Comparison of ENCODE assay signal across 9 cellular contexts in the genomic region with DNA sequence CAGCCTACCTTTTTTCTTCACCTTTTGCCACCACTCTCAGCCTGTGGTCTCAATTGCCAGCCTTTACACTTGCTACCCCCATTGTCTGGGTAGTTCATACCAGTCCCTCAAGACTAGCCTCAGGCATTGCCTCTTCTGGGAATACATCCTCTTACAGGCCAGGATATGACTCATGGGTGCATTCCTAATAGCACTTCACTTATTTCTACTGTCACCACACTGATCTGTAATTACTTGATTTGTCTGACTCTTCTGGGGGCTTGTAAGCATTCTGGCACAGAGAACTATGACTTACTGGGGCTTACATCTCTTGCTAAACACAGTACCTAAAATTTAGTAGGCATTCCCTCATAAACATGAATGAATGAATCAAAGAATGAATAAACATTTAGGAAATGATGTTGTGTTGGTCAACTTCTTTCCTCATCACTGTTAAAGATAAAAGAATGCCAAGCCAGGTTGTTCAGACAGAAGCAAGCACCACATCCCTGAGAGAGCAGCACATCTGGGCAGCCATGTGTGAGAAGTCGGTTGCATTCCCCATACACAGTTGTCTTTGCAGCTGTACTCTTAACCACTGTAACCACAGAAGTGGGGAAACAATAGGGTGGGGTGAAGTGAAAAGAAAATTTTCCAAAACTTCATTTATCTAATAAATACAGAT. TPM values are rescaled to one million over a fixed set of nuclear protein-coding genes. Genes with fewer than 3 reads are reported as not detected.
DNase-seq lines count a peak whose midpoint lies in the region; ATAC-seq and TF ChIP-seq lines count a peak whose summit lies in the region.
"Had no signal": no experiment of that assay in that cellular context is flagged by ENCODE, and none has a peak within 500 bp of the region (broad histone marks: within the 10 kb centered on the region; RNA-seq: fewer than 3 reads in every experiment).

No MANE protein-coding gene starts in this region.

- intact Hi-C loops in A673 (cut with micrococcal nuclease; ENCODE audit: unreplicated experiment): no loop called here

- H3K36me3 ChIP-seq in A673 (ENCODE audit: insufficient read depth, low read length, poor library complexity, severe bottlenecking) (no peaks in the 10 kb centered on the region), Loucy (ENCODE audit: insufficient read depth, low read length) (no peaks in the 10 kb centered on the region), gastroesophageal sphincter (no peaks in the 10 kb centered on the region)
- H3K36me3 ChIP-seq: cardiac muscle cell had no signal

- H3K4me2 ChIP-seq in Loucy (ENCODE audit: low read depth, low read length, poor library complexity, severe bottlenecking): peak overlapping the region; percentile 55

- DNase-seq in A673 (ENCODE audit: low spot score) (peak; percentile 93), amniotic stem cell (lab: John Stamatoyannopoulos, UW) (peak; percentile 32), renal cortical epithelial cell (ENCODE audit: low read depth) (peak; percentile 95), left lobe of liver (ENCODE audit: low spot score) (no peak)
- DNase-seq in stimulated activated CD4-positive, alpha-beta T cell treated with anti-CD3 and anti-CD28 coated beads, Interleukin-4, amount 100 ng/mL, for 4 hours: no peak

- H3K9me2 ChIP-seq in Loucy (replicated peaks; ENCODE audit: low read depth, low read length): no peaks in the 10 kb centered on the region

- H3K4me1 ChIP-seq in A673 (ENCODE audit: insufficient read depth, low read length, poor library complexity, severe bottlenecking) (peaks cover 20% of the 10 kb centered on the region), Loucy (ENCODE audit: insufficient read depth, low read length, poor library complexity, severe bottlenecking) (peaks cover 58% of the 10 kb centered on the region), gastroesophageal sphincter (no peaks in the 10 kb centered on the region)

- H4K20me1 ChIP-seq in Loucy (ENCODE audit: insufficient read depth, low read length, poor library complexity, severe bottlenecking): no peaks in the 10 kb centered on the region

- no peak overlapping the region for H3K4me3 ChIP-seq in A673 (ENCODE audit: low read depth, low read length, poor library complexity, severe bottlenecking)
- H3K4me3 ChIP-seq in Loucy (ENCODE audit: low read length, poor library complexity, severe bottlenecking): peak overlapping the region; percentile 39
- H3K4me3 ChIP-seq in gastroesophageal sphincter: no peak overlapping the region
- H3K4me3 ChIP-seq: cardiac muscle cell had no signal

- H3K9ac ChIP-seq in Loucy (ENCODE audit: low read depth, low read length, poor library complexity, severe bottlenecking): peak overlapping the region; percentile 33

- H3K9me3 ChIP-seq in A673 (ENCODE audit: low read depth, low read length, poor library complexity, severe bottlenecking) (no peaks in the 10 kb centered on the region), Loucy (ENCODE audit: insufficient read depth, low read depth, low read length) (no peaks in the 10 kb centered on the region), gastroesophageal sphincter (no peaks in the 10 kb centered on the region)

- BruUV-seq in A673 (replicated peaks; lab: Mats Ljungman, UMichigan): no TSS peak

- TF ChIP-seq CTCF in A673 (conservative IDR thresholded peaks at IDR 0.05; ENCODE audit: low read depth, low read length) (no peak), Loucy (conservative IDR thresholded peaks at IDR 0.05; ENCODE audit: low read length) (no peak), gastroesophageal sphincter (IDR thresholded peaks at IDR 0.05) (no peak)

- CTCF ChIA-PET in A673 (lab: Charles Lee): no interaction called here

- no peaks in the 10 kb centered on the region for H3K79me2 ChIP-seq in Loucy (ENCODE audit: insufficient read depth, low read length)

- TF ChIP-seq POLR2A in gastroesophageal sphincter (IDR thresholded peaks at IDR 0.05): no peak

- H3K27me3 ChIP-seq in A673 (replicated peaks; ENCODE audit: insufficient read depth, low read depth, low read length, poor library complexity): no peaks in the 10 kb centered on the region
- no peaks in the 10 kb centered on the region for H3K27me3 ChIP-seq in Loucy (ENCODE audit: insufficient read depth, low read length, poor library complexity, severe bottlenecking)
- no peaks in the 10 kb centered on the region for H3K27me3 ChIP-seq in gastroesophageal sphincter
- H3K27me3 ChIP-seq: cardiac muscle cell had no signal

- no peak overlapping the region for H3K27ac ChIP-seq in A673 (ENCODE audit: low read depth, low read length, poor library complexity, severe bottlenecking)
- no peak overlapping the region for H3K27ac ChIP-seq in gastroesophageal sphincter
- H3K27ac ChIP-seq: cardiac muscle cell had no signal

- POLR2A ChIA-PET in A673 (lab: Charles Lee; ENCODE audit: low non-redundant PET): no interaction called here

- 50 to 78% methylated on average over 1 of the region's 1 CpG for WGBS in gastroesophageal sphincter (ENCODE audit: low coverage in 1 of 2), 2 donors

- ATAC-seq in GM18909 (IDR thresholded peaks at IDR 0.05; ENCODE audit: poor library complexity, unreplicated experiment): peak; percentile 77
- no peak for ATAC-seq in gastroesophageal sphincter
- ATAC-seq in left lobe of liver: no peak

- H2AFZ ChIP-seq in Loucy (ENCODE audit: low read length): no peak overlapping the region

- no peak for TF ChIP-seq EP300 in gastroesophageal sphincter (IDR thresholded peaks at IDR 0.05)

- H3F3A ChIP-seq in Loucy (ENCODE audit: low read depth): peaks cover 6% of the 10 kb centered on the region; the same call in 1 of the 2 replicates

RNA-seq across cellular contexts. Expression of gene IL7R, which starts 27.6 kb away (rescaled TPM):
- total RNA-seq in A673 (2021) (4.2 and 7.7 TPM in 2 replicates), renal cortical epithelial cell (0.05 and 4.9 TPM in 2 replicates), gastroesophageal sphincter (10 to 100 TPM in 1 of 4 donors, 1 to 10 TPM in 3; 1.1 to 10.1 (median 4.0) TPM), left lobe of liver (2.4 TPM)
- total RNA-seq: cardiac muscle cell had no signal

RNA-seq across cellular contexts. Expression of gene CAPSL, which starts 54.2 kb away (rescaled TPM):
- total RNA-seq in A673 (2021) (not detected in 2 replicates), renal cortical epithelial cell (not detected in 2 replicates), gastroesophageal sphincter (not detected), left lobe of liver (not detected)
- total RNA-seq: cardiac muscle cell had no signal

Comparison
In these comparisons a context has a peak if more than half of its experiments do, and no peak if none do; other contexts are left out.
1. DNase-seq: peak in A673 (single experiment), amniotic stem cell (single experiment) and renal cortical epithelial cell (single experiment); none in stimulated activated CD4-positive, alpha-beta T cell treated with anti-CD3 and anti-CD28 coated beads, Interleukin-4, amount 100 ng/mL, for 4 hours (0 of 2) and left lobe of liver (single experiment).